21 cellular contexts compared by ENCODE assay signal in the genomic region with DNA sequence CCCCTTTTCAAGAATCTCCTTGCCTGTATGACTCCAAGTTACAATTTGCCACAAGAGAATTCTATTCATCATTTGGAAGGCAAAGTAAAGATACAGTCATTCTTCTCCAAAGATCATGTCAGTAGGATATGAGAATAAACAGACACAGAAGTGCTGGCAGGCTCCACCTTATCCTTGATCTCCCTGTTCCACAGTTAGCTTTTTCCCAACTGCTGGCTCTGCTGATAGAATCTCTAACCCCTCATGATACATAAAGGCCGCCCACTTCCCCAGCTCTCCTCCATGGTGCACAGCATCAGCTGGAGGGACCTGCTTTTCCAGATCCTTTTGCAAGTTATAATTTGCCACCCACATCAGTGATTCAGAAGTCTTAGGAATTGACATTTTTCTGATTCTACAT.
DNase-seq lines count a peak whose midpoint lies in the region; FAIRE-seq and TF ChIP-seq lines count a peak whose summit lies in the region.
"Had no signal": no experiment of that assay in that cellular context is flagged by ENCODE, and none has a peak within 500 bp of the region (broad histone marks: within the 10 kb centered on the region; RNA-seq: fewer than 3 reads in every experiment).

No MANE protein-coding gene starts in this region.

- DNase-seq in SK-N-DZ (ENCODE audit: low spot score), result peak; percentile 99
- peak; percentile 44 for DNase-seq in epithelial cell of esophagus (ENCODE audit: low read depth)
- DNase-seq in urothelium cell line (ENCODE audit: low spot score), result no peak
- no peak for DNase-seq in cerebellum (ENCODE audit: low spot score)
- DNase-seq in stomach, result no peak
- DNase-seq in GM10266 (ENCODE audit: extremely low spot score), result no peak
- DNase-seq: Calu3; CD8-positive, alpha-beta T cell; DMS79 treated with DMSO at 0.1 percent for 48 hours; KBM-7; MG63; NCI-H1694; NCI-H2029 treated with DMSO at 0.1 percent for 48 hours; NCI-H69; SHP77 had no signal

- intact Hi-C loops in stomach (cut with DNase I; ENCODE audit: low total_unique reads), result no loop called here

- no peak for TF ChIP-seq POLR2A in stomach (IDR thresholded peaks at IDR 0.05)

- peak; percentile 37 for FAIRE-seq in urothelium cell line (lab: Jason Lieb, UNC)
- FAIRE-seq: A549, GM19239, H1 had no signal

- H3K4me3 ChIP-seq in epithelial cell of esophagus (ENCODE audit: low read length) (no peak overlapping the region), mesodermal cell (ENCODE audit: extremely low read depth, insufficient read depth, low read length, poor library complexity, severe bottlenecking) (no peak overlapping the region), stomach (no peak overlapping the region)
- H3K4me3 ChIP-seq: A549, MG63 had no signal

- peaks cover 11% of the 10 kb centered on the region for H3K4me1 ChIP-seq in mesodermal cell (ENCODE audit: control insufficient read depth, insufficient read depth, low read length, poor library complexity, severe bottlenecking)
- no peaks in the 10 kb centered on the region for H3K4me1 ChIP-seq in stomach
- H3K4me1 ChIP-seq: A549 had no signal

- WGBS in mesodermal cell (ENCODE audit: insufficient coverage in 2 of 2), 2 experiments, result 100% methylated on average over 1 of the region's 1 CpG; no CpG with 5 or more reads in 1 of the 2 experiments
- 92 to 100% (median 100%) methylated on average over 1 of the region's 1 CpG for WGBS in stomach, 5 donors

- no peak for TF ChIP-seq EP300 in stomach (IDR thresholded peaks at IDR 0.05)

- H3K27me3 ChIP-seq in stomach, result no peaks in the 10 kb centered on the region
- H3K27me3 ChIP-seq: MG63 had no signal

- H3K9me3 ChIP-seq in mesodermal cell (ENCODE audit: control insufficient read depth, low read length) (no peaks in the 10 kb centered on the region), stomach (no peaks in the 10 kb centered on the region)
- H3K9me3 ChIP-seq: A549, MG63 had no signal

- H3K36me3 ChIP-seq in mesodermal cell (ENCODE audit: control insufficient read depth, insufficient read depth, low read length), result no peaks in the 10 kb centered on the region
- H3K36me3 ChIP-seq in stomach, result no peaks in the 10 kb centered on the region
- H3K36me3 ChIP-seq: MG63 had no signal

- TF ChIP-seq CTCF in epithelial cell of esophagus (IDR thresholded peaks at IDR 0.05; ENCODE audit: insufficient read depth, low read depth, low read length, missing control alignments) (no peak), stomach (IDR thresholded peaks at IDR 0.05) (no peak), GM10266 (IDR thresholded peaks at IDR 0.05; ENCODE audit: control insufficient read depth, insufficient read depth, low read depth, missing control alignments) (no peak)

- H3K27ac ChIP-seq in mesodermal cell (ENCODE audit: low read depth, low read length, severe bottlenecking) (peak overlapping the region; percentile 64), stomach (no peak overlapping the region)
- H3K27ac ChIP-seq: A549, C4-2B, RWPE1 had no signal

Comparison
In these comparisons a context has a peak if more than half of its experiments do, and no peak if none do; other contexts are left out.
1. DNase-seq: peak in SK-N-DZ (single experiment) and epithelial cell of esophagus (single experiment); none in urothelium cell line (single experiment), cerebellum (single experiment), stomach (single experiment) and GM10266 (single experiment).